ENCODE assay signal across 30 cellular contexts in genomic region chr21:27326293-27326692, GRCh38.
"Had no signal": no experiment of that assay in that cellular context is flagged by ENCODE, and none has a peak within 500 bp of the region (broad histone marks: within the 10 kb centered on the region; RNA-seq: fewer than 3 reads in every experiment).

No MANE protein-coding gene starts in this region.

- H3K4me1 Mint-ChIP-seq: activated naive CD4-positive, alpha-beta T cell treated with anti-CD3 and anti-CD28 coated beads, Interleukin-2, amount 10 ng/mL, durations not matched to agents 7 days and 5 days; activated naive CD8-positive, alpha-beta T cell treated with anti-CD3 and anti-CD28 coated beads, Interleukin-2, amount 50 U/mL, for 24 hours; central memory CD8-positive, alpha-beta T cell; endodermal cell; immature natural killer cell; mesothelial cell of epicardium; naive B cell had no signal

- H3K36me3 Mint-ChIP-seq: activated naive CD4-positive, alpha-beta T cell treated with anti-CD3 and anti-CD28 coated beads, Interleukin-2, amount 10 ng/mL, durations not matched to agents 7 days and 5 days; naive B cell had no signal

- ATAC-seq: activated naive CD8-positive, alpha-beta T cell treated with anti-CD3 and anti-CD28 coated beads, Interleukin-2, amount 50 U/mL, for 24 hours; esophagus mucosa; foreskin keratinocyte; heart left ventricle; left colon; right lobe of liver had no signal

- H3K9me3 Mint-ChIP-seq: endodermal cell; stimulated activated naive CD8-positive, alpha-beta T cell treated with anti-CD3 and anti-CD28 coated beads, Interleukin-15, Interleukin-2, amounts not matched to agents 100 ng/mL and 50 ng/mL, for 24 hours had no signal

- H3K9me3 ChIP-seq: ovary, right lobe of liver, thoracic aorta, uterus had no signal

- H3K27ac ChIP-seq: breast epithelium, foreskin keratinocyte, heart left ventricle, ovary, right lobe of liver, thoracic aorta, uterus had no signal

- H3K4me3 Mint-ChIP-seq: activated naive CD4-positive, alpha-beta T cell treated with anti-CD3 and anti-CD28 coated beads, Interleukin-2, amount 10 ng/mL, durations not matched to agents 7 days and 5 days; activated naive CD8-positive, alpha-beta T cell treated with anti-CD3 and anti-CD28 coated beads, Interleukin-2, amount 50 U/mL, for 24 hours; central memory CD8-positive, alpha-beta T cell; dendritic cell treated with granulocyte-macrophage colony-stimulating factor and Interleukin-4, amounts not matched to agents 40 ng/mL and 50 ng/mL, for 4 days; endodermal cell; immature natural killer cell; mesothelial cell of epicardium; naive B cell; stimulated activated naive CD8-positive, alpha-beta T cell treated with anti-CD3 and anti-CD28 coated beads, Interleukin-15, Interleukin-2, amounts not matched to agents 100 ng/mL and 50 ng/mL, for 24 hours had no signal

- H3K27me3 ChIP-seq: breast epithelium, foreskin keratinocyte, heart left ventricle, ovary, right lobe of liver, uterus had no signal

- H3K36me3 ChIP-seq: breast epithelium, heart left ventricle, ovary, right lobe of liver, thoracic aorta, uterus had no signal

- DNase-seq: activated CD4-positive, alpha-beta T cell treated with anti-CD3 and anti-CD28 coated beads for 48 hours; activated CD4-positive, alpha-beta T cell treated with anti-CD3 and anti-CD28 coated beads, Interleukin-2, amount 50 U/mL, for 48 hours; activated CD8-positive, alpha-beta memory T cell treated with anti-CD3 and anti-CD28 coated beads for 24 hours; activated effector memory CD4-positive, alpha-beta T cell treated with anti-CD3 and anti-CD28 coated beads, Interleukin-2, amount 50 U/mL, for 16 hours; activated naive CD4-positive, alpha-beta T cell treated with anti-CD3 and anti-CD28 coated beads, Interleukin-2, amount 10 ng/mL, durations not matched to agents 7 days and 5 days; activated naive CD8-positive, alpha-beta T cell treated with anti-CD3 and anti-CD28 coated beads, Interleukin-2, amount 50 U/mL, for 24 hours; amygdala; endodermal cell; foreskin keratinocyte; heart left ventricle; hypothalamus; immature natural killer cell; kidney; left colon; mammary epithelial cell; naive B cell; ovary; right lobe of liver; stimulated activated CD4-positive, alpha-beta T cell treated with anti-CD3 and anti-CD28 coated beads, Interleukin-12 subunit alpha, Interleukin-12 subunit beta, amount 100 ng/mL, for 4 hours; stimulated activated CD4-positive, alpha-beta T cell treated with anti-CD3 and anti-CD28 coated beads, Interleukin-4, amount 100 ng/mL, for 1 hour; trophoblast cell; uterus had no signal

- H3K4me3 ChIP-seq: breast epithelium, heart left ventricle, ovary, right lobe of liver, thoracic aorta, uterus had no signal

- H3K27me3 Mint-ChIP-seq: activated naive CD4-positive, alpha-beta T cell treated with anti-CD3 and anti-CD28 coated beads, Interleukin-2, amount 10 ng/mL, durations not matched to agents 7 days and 5 days; activated naive CD8-positive, alpha-beta T cell treated with anti-CD3 and anti-CD28 coated beads, Interleukin-2, amount 50 U/mL, for 24 hours; central memory CD8-positive, alpha-beta T cell; dendritic cell treated with granulocyte-macrophage colony-stimulating factor and Interleukin-4, amounts not matched to agents 40 ng/mL and 50 ng/mL, for 4 days; naive B cell; progenitor cell of endocrine pancreas; stimulated activated naive CD8-positive, alpha-beta T cell treated with anti-CD3 and anti-CD28 coated beads, Interleukin-15, Interleukin-2, amounts not matched to agents 100 ng/mL and 50 ng/mL, for 24 hours had no signal

- H3K4me1 ChIP-seq: breast epithelium, foreskin keratinocyte, heart left ventricle, right lobe of liver, uterus had no signal

- H3K27ac Mint-ChIP-seq: activated naive CD4-positive, alpha-beta T cell treated with anti-CD3 and anti-CD28 coated beads, Interleukin-2, amount 10 ng/mL, durations not matched to agents 7 days and 5 days; activated naive CD8-positive, alpha-beta T cell treated with anti-CD3 and anti-CD28 coated beads, Interleukin-2, amount 50 U/mL, for 24 hours; dendritic cell treated with granulocyte-macrophage colony-stimulating factor and Interleukin-4, amounts not matched to agents 40 ng/mL and 50 ng/mL, for 4 days; endodermal cell; immature natural killer cell; mesothelial cell of epicardium; naive B cell; progenitor cell of endocrine pancreas; stimulated activated naive CD8-positive, alpha-beta T cell treated with anti-CD3 and anti-CD28 coated beads, Interleukin-15, Interleukin-2, amounts not matched to agents 100 ng/mL and 50 ng/mL, for 24 hours had no signal
